ENCODE assay signal across 1 cellular context in genomic region chr17:930258-930657, GRCh38.
TF ChIP-seq lines count a peak whose summit lies in the region.

No MANE protein-coding gene starts in this region.

TF ChIP-seq in HepG2, 621 proteins besides CTCF, POLR2A, EP300 and RAD21 (continued from another document and continues in another):
- TF ChIP-seq ZNF512 (CRISPR knock-in tag; IDR thresholded peaks at IDR 0.05) (no peak), SMAD9 (CRISPR knock-in tag; IDR thresholded peaks at IDR 0.05) (no peak; the same call in 1 of the 2 replicates), ATF7-NPFF (CRISPR knock-in tag; IDR thresholded peaks at IDR 0.05; ENCODE audit: low read depth) (peak; percentile 63), YEATS2 (CRISPR knock-in tag; IDR thresholded peaks at IDR 0.05; ENCODE audit: borderline replicate concordance) (peak; percentile 75; the same call in 1 of the 2 replicates), ZNF788 (CRISPR knock-in tag; IDR thresholded peaks at IDR 0.05; ENCODE audit: borderline replicate concordance) (no peak), ZNF329 (CRISPR knock-in tag; IDR thresholded peaks at IDR 0.05; ENCODE audit: low read depth) (no peak), JARID2 (CRISPR knock-in tag; IDR thresholded peaks at IDR 0.05; ENCODE audit: insufficient replicate concordance) (no peak), HDAC1 (CRISPR knock-in tag; IDR thresholded peaks at IDR 0.05) (peak; percentile 91), TFAP4 (IDR thresholded peaks at IDR 0.05; ENCODE audit: borderline replicate concordance, low read depth) (peak; percentile 46; the same call in 1 of the 2 replicates), ESRRA (CRISPR knock-in tag; IDR thresholded peaks at IDR 0.05; ENCODE audit: low read depth) (peak; percentile 85; the same call in 1 of the 2 replicates), ZNF3 (CRISPR knock-in tag; IDR thresholded peaks at IDR 0.05) (no peak), ZNF597 (CRISPR knock-in tag; IDR thresholded peaks at IDR 0.05) (no peak), ZNF432 (CRISPR knock-in tag; IDR thresholded peaks at IDR 0.05; ENCODE audit: borderline replicate concordance) (no peak), XBP1 (CRISPR knock-in tag; IDR thresholded peaks at IDR 0.05) (no peak), ATRX (CRISPR knock-in tag; IDR thresholded peaks at IDR 0.05; ENCODE audit: borderline replicate concordance) (no peak), PRDM4 (CRISPR knock-in tag; IDR thresholded peaks at IDR 0.05; ENCODE audit: borderline replicate concordance) (no peak), ZBTB2 (CRISPR knock-in tag; IDR thresholded peaks at IDR 0.05; ENCODE audit: low read depth) (peak; percentile 43; the same call in 1 of the 2 replicates), GABPB1 (CRISPR knock-in tag; IDR thresholded peaks at IDR 0.05) (peak; percentile 54), ZNF770 (CRISPR knock-in tag; IDR thresholded peaks at IDR 0.05) (peak; percentile 67), ARID2 (CRISPR knock-in tag; IDR thresholded peaks at IDR 0.05; ENCODE audit: borderline replicate concordance) (no peak), ZSCAN25 (CRISPR knock-in tag; IDR thresholded peaks at IDR 0.05) (peak; percentile 43; the same call in 1 of the 2 replicates), ZNF713 (CRISPR knock-in tag; IDR thresholded peaks at IDR 0.05) (no peak), ZNF224 (CRISPR knock-in tag; IDR thresholded peaks at IDR 0.05) (no peak), KAT2B (IDR thresholded peaks at IDR 0.05; ENCODE audit: borderline replicate concordance, low read depth, low read length) (peak; percentile 61)
- TF ChIP-seq, protein P1, sequence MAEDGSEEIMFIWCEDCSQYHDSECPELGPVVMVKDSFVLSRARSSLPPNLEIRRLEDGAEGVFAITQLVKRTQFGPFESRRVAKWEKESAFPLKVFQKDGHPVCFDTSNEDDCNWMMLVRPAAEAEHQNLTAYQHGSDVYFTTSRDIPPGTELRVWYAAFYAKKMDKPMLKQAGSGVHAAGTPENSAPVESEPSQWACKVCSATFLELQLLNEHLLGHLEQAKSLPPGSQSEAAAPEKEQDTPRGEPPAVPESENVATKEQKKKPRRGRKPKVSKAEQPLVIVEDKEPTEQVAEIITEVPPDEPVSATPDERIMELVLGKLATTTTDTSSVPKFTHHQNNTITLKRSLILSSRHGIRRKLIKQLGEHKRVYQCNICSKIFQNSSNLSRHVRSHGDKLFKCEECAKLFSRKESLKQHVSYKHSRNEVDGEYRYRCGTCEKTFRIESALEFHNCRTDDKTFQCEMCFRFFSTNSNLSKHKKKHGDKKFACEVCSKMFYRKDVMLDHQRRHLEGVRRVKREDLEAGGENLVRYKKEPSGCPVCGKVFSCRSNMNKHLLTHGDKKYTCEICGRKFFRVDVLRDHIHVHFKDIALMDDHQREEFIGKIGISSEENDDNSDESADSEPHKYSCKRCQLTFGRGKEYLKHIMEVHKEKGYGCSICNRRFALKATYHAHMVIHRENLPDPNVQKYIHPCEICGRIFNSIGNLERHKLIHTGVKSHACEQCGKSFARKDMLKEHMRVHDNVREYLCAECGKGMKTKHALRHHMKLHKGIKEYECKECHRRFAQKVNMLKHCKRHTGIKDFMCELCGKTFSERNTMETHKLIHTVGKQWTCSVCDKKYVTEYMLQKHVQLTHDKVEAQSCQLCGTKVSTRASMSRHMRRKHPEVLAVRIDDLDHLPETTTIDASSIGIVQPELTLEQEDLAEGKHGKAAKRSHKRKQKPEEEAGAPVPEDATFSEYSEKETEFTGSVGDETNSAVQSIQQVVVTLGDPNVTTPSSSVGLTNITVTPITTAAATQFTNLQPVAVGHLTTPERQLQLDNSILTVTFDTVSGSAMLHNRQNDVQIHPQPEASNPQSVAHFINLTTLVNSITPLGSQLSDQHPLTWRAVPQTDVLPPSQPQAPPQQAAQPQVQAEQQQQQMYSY (CRISPR knock-in tag; IDR thresholded peaks at IDR 0.05), result no peak
- TF ChIP-seq, protein P2, sequence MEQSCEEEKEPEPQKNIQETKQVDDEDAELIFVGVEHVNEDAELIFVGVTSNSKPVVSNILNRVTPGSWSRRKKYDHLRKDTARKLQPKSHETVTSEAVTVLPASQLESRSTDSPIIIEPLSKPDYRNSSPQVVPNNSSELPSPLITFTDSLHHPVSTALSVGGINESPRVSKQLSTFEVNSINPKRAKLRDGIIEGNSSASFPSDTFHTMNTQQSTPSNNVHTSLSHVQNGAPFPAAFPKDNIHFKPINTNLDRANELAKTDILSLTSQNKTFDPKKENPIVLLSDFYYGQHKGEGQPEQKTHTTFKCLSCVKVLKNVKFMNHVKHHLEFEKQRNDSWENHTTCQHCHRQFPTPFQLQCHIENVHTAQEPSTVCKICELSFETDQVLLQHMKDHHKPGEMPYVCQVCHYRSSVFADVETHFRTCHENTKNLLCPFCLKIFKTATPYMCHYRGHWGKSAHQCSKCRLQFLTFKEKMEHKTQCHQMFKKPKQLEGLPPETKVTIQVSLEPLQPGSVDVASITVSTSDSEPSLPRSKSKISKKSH (CRISPR knock-in tag; IDR thresholded peaks at IDR 0.05; ENCODE audit: borderline replicate concordance), result no peak
- TF ChIP-seq, protein P3, sequence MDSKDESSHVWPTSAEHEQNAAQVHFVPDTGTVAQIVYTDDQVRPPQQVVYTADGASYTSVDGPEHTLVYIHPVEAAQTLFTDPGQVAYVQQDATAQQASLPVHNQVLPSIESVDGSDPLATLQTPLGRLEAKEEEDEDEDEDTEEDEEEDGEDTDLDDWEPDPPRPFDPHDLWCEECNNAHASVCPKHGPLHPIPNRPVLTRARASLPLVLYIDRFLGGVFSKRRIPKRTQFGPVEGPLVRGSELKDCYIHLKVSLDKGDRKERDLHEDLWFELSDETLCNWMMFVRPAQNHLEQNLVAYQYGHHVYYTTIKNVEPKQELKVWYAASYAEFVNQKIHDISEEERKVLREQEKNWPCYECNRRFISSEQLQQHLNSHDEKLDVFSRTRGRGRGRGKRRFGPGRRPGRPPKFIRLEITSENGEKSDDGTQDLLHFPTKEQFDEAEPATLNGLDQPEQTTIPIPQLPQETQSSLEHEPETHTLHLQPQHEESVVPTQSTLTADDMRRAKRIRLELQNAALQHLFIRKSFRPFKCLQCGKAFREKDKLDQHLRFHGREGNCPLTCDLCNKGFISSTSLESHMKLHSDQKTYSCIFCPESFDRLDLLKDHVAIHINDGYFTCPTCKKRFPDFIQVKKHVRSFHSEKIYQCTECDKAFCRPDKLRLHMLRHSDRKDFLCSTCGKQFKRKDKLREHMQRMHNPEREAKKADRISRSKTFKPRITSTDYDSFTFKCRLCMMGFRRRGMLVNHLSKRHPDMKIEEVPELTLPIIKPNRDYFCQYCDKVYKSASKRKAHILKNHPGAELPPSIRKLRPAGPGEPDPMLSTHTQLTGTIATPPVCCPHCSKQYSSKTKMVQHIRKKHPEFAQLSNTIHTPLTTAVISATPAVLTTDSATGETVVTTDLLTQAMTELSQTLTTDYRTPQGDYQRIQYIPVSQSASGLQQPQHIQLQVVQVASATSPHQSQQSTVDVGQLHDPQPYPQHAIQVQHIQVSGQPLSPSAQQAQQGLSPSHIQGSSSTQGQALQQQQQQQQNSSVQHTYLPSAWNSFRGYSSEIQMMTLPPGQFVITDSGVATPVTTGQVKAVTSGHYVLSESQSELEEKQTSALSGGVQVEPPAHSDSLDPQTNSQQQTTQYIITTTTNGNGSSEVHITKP (CRISPR knock-in tag; IDR thresholded peaks at IDR 0.05; ENCODE audit: low read depth), result 0 out of 2 replicates have a peak, but pooled peaks have one; percentile 58
- TF ChIP-seq, protein P4, sequence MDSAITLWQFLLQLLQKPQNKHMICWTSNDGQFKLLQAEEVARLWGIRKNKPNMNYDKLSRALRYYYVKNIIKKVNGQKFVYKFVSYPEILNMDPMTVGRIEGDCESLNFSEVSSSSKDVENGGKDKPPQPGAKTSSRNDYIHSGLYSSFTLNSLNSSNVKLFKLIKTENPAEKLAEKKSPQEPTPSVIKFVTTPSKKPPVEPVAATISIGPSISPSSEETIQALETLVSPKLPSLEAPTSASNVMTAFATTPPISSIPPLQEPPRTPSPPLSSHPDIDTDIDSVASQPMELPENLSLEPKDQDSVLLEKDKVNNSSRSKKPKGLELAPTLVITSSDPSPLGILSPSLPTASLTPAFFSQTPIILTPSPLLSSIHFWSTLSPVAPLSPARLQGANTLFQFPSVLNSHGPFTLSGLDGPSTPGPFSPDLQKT (CRISPR knock-in tag; IDR thresholded peaks at IDR 0.05; ENCODE audit: borderline replicate concordance), result no peak
- TF ChIP-seq, protein P5, sequence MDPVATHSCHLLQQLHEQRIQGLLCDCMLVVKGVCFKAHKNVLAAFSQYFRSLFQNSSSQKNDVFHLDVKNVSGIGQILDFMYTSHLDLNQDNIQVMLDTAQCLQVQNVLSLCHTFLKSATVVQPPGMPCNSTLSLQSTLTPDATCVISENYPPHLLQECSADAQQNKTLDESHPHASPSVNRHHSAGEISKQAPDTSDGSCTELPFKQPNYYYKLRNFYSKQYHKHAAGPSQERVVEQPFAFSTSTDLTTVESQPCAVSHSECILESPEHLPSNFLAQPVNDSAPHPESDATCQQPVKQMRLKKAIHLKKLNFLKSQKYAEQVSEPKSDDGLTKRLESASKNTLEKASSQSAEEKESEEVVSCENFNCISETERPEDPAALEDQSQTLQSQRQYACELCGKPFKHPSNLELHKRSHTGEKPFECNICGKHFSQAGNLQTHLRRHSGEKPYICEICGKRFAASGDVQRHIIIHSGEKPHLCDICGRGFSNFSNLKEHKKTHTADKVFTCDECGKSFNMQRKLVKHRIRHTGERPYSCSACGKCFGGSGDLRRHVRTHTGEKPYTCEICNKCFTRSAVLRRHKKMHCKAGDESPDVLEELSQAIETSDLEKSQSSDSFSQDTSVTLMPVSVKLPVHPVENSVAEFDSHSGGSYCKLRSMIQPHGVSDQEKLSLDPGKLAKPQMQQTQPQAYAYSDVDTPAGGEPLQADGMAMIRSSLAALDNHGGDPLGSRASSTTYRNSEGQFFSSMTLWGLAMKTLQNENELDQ (CRISPR knock-in tag; IDR thresholded peaks at IDR 0.05; ENCODE audit: borderline replicate concordance), result no peak; the same call in 1 of the 2 replicates
